ENCODE assay signal across 20 cellular contexts in the genomic region with DNA sequence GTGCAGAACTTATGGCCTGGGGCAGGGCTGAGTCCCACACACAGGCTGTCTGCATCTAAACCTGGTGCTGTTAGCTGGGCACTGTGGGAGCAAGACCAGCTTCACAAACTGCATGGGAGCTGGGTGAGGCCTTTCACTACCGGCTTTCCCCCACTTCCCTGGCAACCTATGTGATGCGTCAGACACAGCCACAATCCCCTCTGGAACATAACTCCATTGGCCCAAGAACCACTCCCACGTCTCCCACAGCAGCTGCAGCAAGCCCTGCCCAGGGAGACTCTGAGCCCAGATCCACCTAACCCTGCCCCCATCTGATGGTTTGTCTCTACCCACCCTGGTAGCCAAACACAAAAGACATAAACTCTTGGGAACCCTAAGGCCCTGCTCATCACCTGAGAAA.
"Had no signal": no experiment of that assay in that cellular context is flagged by ENCODE, and none has a peak within 500 bp of the region (broad histone marks: within the 10 kb centered on the region; RNA-seq: fewer than 3 reads in every experiment).

No MANE protein-coding gene starts in this region.

- H3K27ac ChIP-seq: body of pancreas, dorsolateral prefrontal cortex, epithelial cell of prostate, lower lobe of right lung, tibial nerve, uterus had no signal

- H3K27me3 Mint-ChIP-seq: activated CD4-positive, alpha-beta memory T cell treated with anti-CD3 and anti-CD28 coated beads for 36 hours; activated naive CD8-positive, alpha-beta T cell treated with anti-CD3 and anti-CD28 coated beads for 36 hours; progenitor cell of endocrine pancreas had no signal

- H3K4me3 Mint-ChIP-seq: activated CD4-positive, alpha-beta memory T cell treated with anti-CD3 and anti-CD28 coated beads for 36 hours; activated naive CD8-positive, alpha-beta T cell treated with anti-CD3 and anti-CD28 coated beads for 36 hours; activated T-helper 1 cell treated with anti-CD3 and anti-CD28 coated beads, Interleukin-12 subunit alpha, Interleukin-12 subunit beta, Interleukin-2, Interleukin-4 antibody, amounts not matched to agents 30 ng/mL and 10 ng/mL and 1 ng/mL, durations not matched to agents 14 hours and 24 hours and 36 hours; endodermal cell; nephron progenitor cell; WTC11 had no signal

- H3K4me3 ChIP-seq: body of pancreas, dorsolateral prefrontal cortex, lower lobe of right lung, tibial nerve, uterus had no signal

- DNase-seq: activated CD4-positive, alpha-beta memory T cell treated with anti-CD3 and anti-CD28 coated beads for 36 hours; activated CD4-positive, alpha-beta T cell treated with anti-CD3 and anti-CD28 coated beads for 4 hours; activated naive CD8-positive, alpha-beta T cell treated with anti-CD3 and anti-CD28 coated beads for 36 hours; activated T-cell treated with anti-CD3 and anti-CD28 coated beads for 4 hours; amygdala; body of pancreas; caudate nucleus; dorsolateral prefrontal cortex; endodermal cell; head of caudate nucleus; lower lobe of right lung; nephron progenitor cell; stimulated activated naive CD8-positive, alpha-beta T cell treated with anti-CD3 and anti-CD28 coated beads, Interleukin-15, Interleukin-2, amounts not matched to agents 100 U/mL and 50 U/mL, for 24 hours; T-helper 2 cell; uterus had no signal

- H3K27ac Mint-ChIP-seq: activated CD4-positive, alpha-beta memory T cell treated with anti-CD3 and anti-CD28 coated beads for 36 hours; activated naive CD8-positive, alpha-beta T cell treated with anti-CD3 and anti-CD28 coated beads for 36 hours; activated T-helper 1 cell treated with anti-CD3 and anti-CD28 coated beads, Interleukin-12 subunit alpha, Interleukin-12 subunit beta, Interleukin-2, Interleukin-4 antibody, amounts not matched to agents 30 ng/mL and 10 ng/mL and 1 ng/mL, durations not matched to agents 14 hours and 24 hours and 36 hours; endodermal cell; progenitor cell of endocrine pancreas had no signal

- H3K4me1 ChIP-seq: body of pancreas, lower lobe of right lung, tibial nerve, uterus had no signal

- H3K9me3 ChIP-seq: body of pancreas, uterus had no signal

- H3K27me3 ChIP-seq: body of pancreas, dorsolateral prefrontal cortex, tibial nerve, uterus had no signal

- ATAC-seq: body of pancreas; lower lobe of right lung; stimulated activated naive CD8-positive, alpha-beta T cell treated with anti-CD3 and anti-CD28 coated beads, Interleukin-15, Interleukin-2, amounts not matched to agents 100 U/mL and 50 U/mL, for 24 hours; WTC11 had no signal

- H3K4me1 Mint-ChIP-seq: endodermal cell had no signal

- H3K36me3 ChIP-seq: uterus had no signal
